Comparison of ENCODE assay signal across 15 cellular contexts in the genomic region with DNA sequence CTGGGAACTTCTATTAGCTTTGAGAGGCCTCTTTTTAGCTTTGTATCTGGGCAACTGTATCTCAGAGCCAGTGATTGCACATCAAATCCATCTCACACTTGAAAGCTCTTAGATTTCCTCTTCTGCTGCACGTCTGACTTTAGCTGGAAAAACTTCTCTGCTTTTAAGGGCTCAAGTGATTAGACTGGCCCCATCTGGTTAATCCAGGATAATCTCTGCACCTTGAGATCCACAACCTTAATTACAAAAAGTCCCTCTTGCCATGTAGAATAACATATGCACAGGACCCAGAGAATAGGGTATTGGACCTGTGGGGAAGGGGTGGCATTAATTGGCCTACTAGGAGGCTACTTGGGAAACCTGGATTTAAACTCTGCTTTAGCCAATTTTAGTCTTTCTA. TPM values are rescaled to one million over a fixed set of nuclear protein-coding genes. Genes with fewer than 3 reads are reported as not detected.
A peak's percentile ranks its signal among the peaks of the same experiment; 100 is the strongest.
DNase-seq lines count a peak whose midpoint lies in the region; FAIRE-seq and TF ChIP-seq lines count a peak whose summit lies in the region.
"Had no signal": no experiment of that assay in that cellular context is flagged by ENCODE, and none has a peak within 500 bp of the region (broad histone marks: within the 10 kb centered on the region; RNA-seq: fewer than 3 reads in every experiment).

No MANE protein-coding gene starts in this region.

- no peak for TF ChIP-seq EP300 in tibial nerve (IDR thresholded peaks at IDR 0.05)

- H3K9me1 ChIP-seq in keratinocyte (ENCODE audit: control insufficient read depth, extremely low read depth, insufficient read depth, low read length), result no peaks in the 10 kb centered on the region

- DNase-seq in AG04450 (ENCODE audit: low read depth, low spot score), result no peak
- DNase-seq in DMS79 treated with DMSO at 0.1 percent for 48 hours (lab: John Stamatoyannopoulos, UW), result peak; percentile 45
- DNase-seq in NCI-H82 (lab: John Stamatoyannopoulos, UW), result peak; percentile 99
- no peak for DNase-seq in keratinocyte (ENCODE audit: low read depth, low spot score)
- DNase-seq in NCI-H1694 (lab: John Stamatoyannopoulos, UW), result no peak
- no peak for DNase-seq in tibial nerve (ENCODE audit: low spot score in 2 of 2)
- no peak for DNase-seq in GM19238 (ENCODE audit: insufficient read length, low spot score)
- DNase-seq: 8988T; CD4-positive, CD25-positive, alpha-beta regulatory T cell; DND-41; GF-D8; GM23248 had no signal

- TF ChIP-seq POLR2A in tibial nerve (IDR thresholded peaks at IDR 0.05), result no peak

- TF ChIP-seq CTCF in AG04450 (IDR thresholded peaks at IDR 0.05; ENCODE audit: low read depth, low read length), result 0 out of 2 replicates have a peak, but pooled peaks have one; percentile 10
- TF ChIP-seq CTCF in keratinocyte (optimal IDR thresholded peaks at IDR 0.05 in 1 of 3, IDR thresholded peaks at IDR 0.05 in 1 of 3, conservative IDR thresholded peaks at IDR 0.05 in 1 of 3; ENCODE audit: extremely low read depth in 1 of 3, insufficient read depth in 2 of 3, low read length in 3 of 3), result no peak
- TF ChIP-seq CTCF in tibial nerve (IDR thresholded peaks at IDR 0.05), result no peak

- POLR2A ChIA-PET in AG04450 (lab: Yijun Ruan, JAX), result interaction anchor here (0.7 kb wide), 1 partner anchor 147 kb away, joined by 3 read pairs; no protein-coding TSS in a partner anchor

- no peaks in the 10 kb centered on the region for H3K36me3 ChIP-seq in keratinocyte (ENCODE audit: control insufficient read depth in 2 of 2, extremely low read depth in 1 of 2, insufficient read depth in 2 of 2, low read length in 2 of 2)
- H3K36me3 ChIP-seq in tibial nerve, result no peaks in the 10 kb centered on the region
- H3K36me3 ChIP-seq: BLaER1 treated with 17β-estradiol and CSF1 and Interleukin-3, amounts not matched to agents 10 nM and 100 nM had no signal

- H3K27me3 ChIP-seq in AG04450 (ENCODE audit: control insufficient read depth, insufficient read depth, low read length), result no peaks in the 10 kb centered on the region
- H3K27me3 ChIP-seq in keratinocyte (ENCODE audit: control insufficient read depth, extremely low read depth, insufficient read depth, low read length), result no peaks in the 10 kb centered on the region
- H3K27me3 ChIP-seq in tibial nerve, result no peaks in the 10 kb centered on the region
- H3K27me3 ChIP-seq: BLaER1 treated with 17β-estradiol and CSF1 and Interleukin-3, amounts not matched to agents 10 nM and 100 nM had no signal

- dilution Hi-C loops in keratinocyte (cut with MboI; ENCODE audit: extremely low pct_ligation_motif_present, low sequenced_read_pairs), result no loop called here

- no peak overlapping the region for H3K4me2 ChIP-seq in keratinocyte (ENCODE audit: control insufficient read depth, extremely low read depth, insufficient read depth, low read depth, low read length)
- H3K4me2 ChIP-seq: BLaER1 treated with 17β-estradiol and CSF1 and Interleukin-3, amounts not matched to agents 10 nM and 100 nM had no signal

- no peak overlapping the region for H2AFZ ChIP-seq in keratinocyte (ENCODE audit: control insufficient read depth, low read length)
- H2AFZ ChIP-seq: GM23248 had no signal

- H3K79me2 ChIP-seq in keratinocyte (ENCODE audit: control insufficient read depth, insufficient read depth, low read length), result no peaks in the 10 kb centered on the region

- CTCF ChIA-PET in AG04450 (lab: Charles Lee), result interaction anchor here (0.6 to 2.8 kb wide), 4 partner anchors 10 to 1378 kb away, joined by 3 to 12 read pairs (median 6); no protein-coding TSS in a partner anchor

- no peak overlapping the region for H3K27ac ChIP-seq in AG04450 (ENCODE audit: low read depth, low read length)
- no peak overlapping the region for H3K27ac ChIP-seq in keratinocyte (ENCODE audit: control insufficient read depth, insufficient read depth, low read length)
- H3K27ac ChIP-seq in tibial nerve, result no peak overlapping the region
- H3K27ac ChIP-seq: BLaER1 treated with 17β-estradiol and CSF1 and Interleukin-3, amounts not matched to agents 10 nM and 100 nM; GM23248; HL-60 had no signal

- WGBS in tibial nerve, 2 donors, result 50 to 61% methylated on average over 1 of the region's 1 CpG

- H3K9ac ChIP-seq in keratinocyte (ENCODE audit: control insufficient read depth, extremely low read depth, insufficient read depth, low read length), result no peak overlapping the region
- H3K9ac ChIP-seq: BLaER1 treated with 17β-estradiol and CSF1 and Interleukin-3, amounts not matched to agents 10 nM and 100 nM; GM23248 had no signal

- H3K9me3 ChIP-seq in AG04450 (ENCODE audit: control insufficient read depth, insufficient read depth, low read length), result no peaks in the 10 kb centered on the region
- H3K9me3 ChIP-seq in keratinocyte (ENCODE audit: control insufficient read depth, low read depth, low read length), result no peaks in the 10 kb centered on the region
- no peaks in the 10 kb centered on the region for H3K9me3 ChIP-seq in tibial nerve
- H3K9me3 ChIP-seq: BLaER1 treated with 17β-estradiol and CSF1 and Interleukin-3, amounts not matched to agents 10 nM and 100 nM had no signal

- H3K4me3 ChIP-seq in AG04450 (ENCODE audit: low read depth, low read length) (no peak overlapping the region), keratinocyte (ENCODE audit: control insufficient read depth in 2 of 3, extremely low read depth in 1 of 3, insufficient read depth in 2 of 3, low read depth in 1 of 3, low read length in 3 of 3) (no peak overlapping the region), tibial nerve (no peak overlapping the region)
- H3K4me3 ChIP-seq: BLaER1 treated with 17β-estradiol and CSF1 and Interleukin-3, amounts not matched to agents 10 nM and 100 nM; GM23248 had no signal

- H4K20me1 ChIP-seq in keratinocyte (ENCODE audit: control insufficient read depth, extremely low read depth, insufficient read depth, low read length), result no peaks in the 10 kb centered on the region
- H4K20me1 ChIP-seq: BLaER1 treated with 17β-estradiol and CSF1 and Interleukin-3, amounts not matched to agents 10 nM and 100 nM had no signal

- peak; percentile 17 for FAIRE-seq in keratinocyte (lab: Jason Lieb, UNC)
- FAIRE-seq: H54 had no signal

- H3K4me1 ChIP-seq in keratinocyte (ENCODE audit: control insufficient read depth, extremely low read depth, insufficient read depth, low read length), result peaks cover under 1% of the 10 kb centered on the region
- peaks cover 0 to 5% (median 0%) of the 10 kb centered on the region in 4 donors for H3K4me1 ChIP-seq in tibial nerve

RNA-seq across cellular contexts. Expression of a gene that starts 24.2 kb away (rescaled TPM):
- polyA plus RNA-seq in AG04450 (2011; rRNA removed) (0.05 and 0.14 TPM in 2 replicates), keratinocyte (0.08 to 0.76 TPM (median 0.42 TPM) in 3 replicates)
- polyA minus RNA-seq in AG04450 (2011; rRNA and poly(A)+ RNA removed), result 0.09 and 0.17 TPM in 2 replicates
- polyA plus RNA-seq in keratinocyte (2011; ENCODE audit: low read depth), result 1.1 TPM
- polyA plus RNA-seq in keratinocyte (2011; cell fraction: cytosol; rRNA removed), result 0.17 and 0.26 TPM in 2 replicates
- 3.1 and 3.2 TPM in 2 replicates for polyA plus RNA-seq in keratinocyte (2011; cell fraction: nucleus; rRNA removed)
- polyA plus RNA-seq in keratinocyte (2012; ENCODE audit: low replicate concordance), result 0.19 and 2.2 TPM in 2 replicates
- 0.99 to 1.1 TPM in 2 of 3 replicates, not detected in the other for polyA minus RNA-seq in keratinocyte
- not detected for polyA minus RNA-seq in keratinocyte (2011; cell fraction: cytosol; rRNA and poly(A)+ RNA removed)
- 1.3 and 3.5 TPM in 2 replicates for polyA minus RNA-seq in keratinocyte (2011; cell fraction: nucleus; rRNA and poly(A)+ RNA removed)
- total RNA-seq in tibial nerve, result 1 to 10 TPM; 1.5 to 5.5 (median 4.1) TPM
- total RNA-seq: CD4-positive, CD25-positive, alpha-beta regulatory T cell; GM23248 had no signal
- polyA plus RNA-seq: CD4-positive, CD25-positive, alpha-beta regulatory T cell had no signal

Comparison
In these comparisons a context has a peak if more than half of its experiments do, and no peak if none do; other contexts are left out.
1. DNase-seq: peak in DMS79 treated with DMSO at 0.1 percent for 48 hours (single experiment) and NCI-H82 (single experiment); none in AG04450 (single experiment), keratinocyte (single experiment), NCI-H1694 (single experiment), tibial nerve (0 of 2) and GM19238 (single experiment).